8 cellular contexts compared by ENCODE assay signal in the genomic region with DNA sequence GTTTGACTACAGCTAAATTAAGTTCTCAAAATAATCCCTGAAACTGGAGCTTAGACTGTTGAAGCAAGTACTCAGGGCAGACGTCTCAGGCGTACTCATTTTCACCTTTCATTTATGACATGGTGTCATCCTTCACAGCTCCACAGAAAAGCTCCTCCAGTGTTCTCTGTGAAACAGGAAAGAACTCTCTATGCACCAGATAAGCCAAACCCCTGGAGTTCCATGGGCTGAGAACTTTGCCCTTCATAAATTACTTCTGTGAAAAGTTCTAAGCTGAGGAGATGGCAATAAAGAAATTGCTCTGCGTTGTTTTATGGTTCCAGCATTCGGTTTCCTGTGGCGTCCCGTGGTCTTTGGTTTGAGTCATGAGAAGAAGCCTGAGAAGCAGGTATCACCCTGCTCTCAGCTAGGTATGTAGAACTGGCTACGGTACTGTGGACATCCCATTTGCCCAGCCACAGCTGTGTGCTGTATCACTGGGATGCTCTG. TPM values are rescaled to one million over a fixed set of nuclear protein-coding genes. Genes with fewer than 3 reads are reported as not detected.
A peak's percentile ranks its signal among the peaks of the same experiment; 100 is the strongest.
DNase-seq lines count a peak whose midpoint lies in the region; ATAC-seq and TF ChIP-seq lines count a peak whose summit lies in the region.

No MANE protein-coding gene starts in this region.

- H3K4me1 Mint-ChIP-seq in activated T-helper 17 cell treated with anti-CD3 and anti-CD28 coated beads, Interleukin-2, amount 50 U/mL, for 72 hours, result peaks cover 26% of the 10 kb centered on the region
- H3K4me1 Mint-ChIP-seq in endothelial cell (ENCODE audit: unreplicated experiment), result peaks cover 7% of the 10 kb centered on the region

- H3K27ac Mint-ChIP-seq in activated T-helper 17 cell treated with anti-CD3 and anti-CD28 coated beads, Interleukin-2, amount 50 U/mL, for 72 hours, result no peak overlapping the region
- H3K27ac Mint-ChIP-seq in endothelial cell (ENCODE audit: unreplicated experiment), result no peak overlapping the region

- H3K4me3 ChIP-seq in rectal smooth muscle tissue (ENCODE audit: low read length), result peak overlapping the region; percentile 5

- no peaks in the 10 kb centered on the region for H3K27me3 ChIP-seq in rectal smooth muscle tissue (ENCODE audit: control insufficient read depth, insufficient read depth, low read length)

- H3K36me3 ChIP-seq in rectal smooth muscle tissue (ENCODE audit: control insufficient read depth, insufficient read depth, low read length), result no peaks in the 10 kb centered on the region

- no peaks in the 10 kb centered on the region for H3K4me1 ChIP-seq in rectal smooth muscle tissue (ENCODE audit: control insufficient read depth, insufficient read depth, low read length)

- H3K27ac ChIP-seq in rectal smooth muscle tissue (ENCODE audit: low read depth, low read length), result no peak overlapping the region

- H3K36me3 Mint-ChIP-seq in activated T-helper 17 cell treated with anti-CD3 and anti-CD28 coated beads, Interleukin-2, amount 50 U/mL, for 72 hours (ENCODE audit: low read depth), result no peaks in the 10 kb centered on the region
- no peaks in the 10 kb centered on the region for H3K36me3 Mint-ChIP-seq in endothelial cell (ENCODE audit: low read depth, unreplicated experiment)

- H3K27me3 Mint-ChIP-seq in activated T-helper 17 cell treated with anti-CD3 and anti-CD28 coated beads, Interleukin-2, amount 50 U/mL, for 72 hours, result peaks cover 12% of the 10 kb centered on the region
- no peaks in the 10 kb centered on the region for H3K27me3 Mint-ChIP-seq in endothelial cell (ENCODE audit: unreplicated experiment)

- in situ Hi-C loops in ACHN (cut with HindIII; ENCODE audit: low pct_ligation_motif_present, low pct_unique_long_range_greater_than_20kb, low sequenced_read_pairs), result no loop called here

- H3K9me3 Mint-ChIP-seq in activated T-helper 17 cell treated with anti-CD3 and anti-CD28 coated beads, Interleukin-2, amount 50 U/mL, for 72 hours, result no peaks in the 10 kb centered on the region
- H3K9me3 Mint-ChIP-seq in endothelial cell (ENCODE audit: unreplicated experiment), result no peaks in the 10 kb centered on the region

- ATAC-seq in GM19043 (IDR thresholded peaks at IDR 0.05; ENCODE audit: low read depth, unreplicated experiment) (peak; percentile 44), HG03097 (IDR thresholded peaks at IDR 0.05; ENCODE audit: low FRiP score, unreplicated experiment) (peak; percentile 44)
- ATAC-seq in activated T-helper 17 cell treated with anti-CD3 and anti-CD28 coated beads, Interleukin-2, amount 50 U/mL, for 72 hours (replicated peaks), result peak; percentile 86

- DNase-seq in ACHN, result no peak
- no peak for DNase-seq in AG20443 (ENCODE audit: low spot score)
- no peak for DNase-seq in endothelial cell (ENCODE audit: low spot score)
- no peak for DNase-seq in middle frontal gyrus (ENCODE audit: extremely low spot score, low spot score)

- H3K4me3 Mint-ChIP-seq in activated T-helper 17 cell treated with anti-CD3 and anti-CD28 coated beads, Interleukin-2, amount 50 U/mL, for 72 hours, result peak overlapping the region; percentile 75
- H3K4me3 Mint-ChIP-seq in endothelial cell (ENCODE audit: unreplicated experiment), result no peak overlapping the region

- no peak for TF ChIP-seq CTCF in endothelial cell (IDR thresholded peaks at IDR 0.05; ENCODE audit: unreplicated experiment)

- no peak overlapping the region for H3K9ac ChIP-seq in rectal smooth muscle tissue (ENCODE audit: low read length)

RNA-seq across cellular contexts. Expression of a gene that starts 20.2 kb away (rescaled TPM):
- total RNA-seq in activated T-helper 17 cell treated with anti-CD3 and anti-CD28 coated beads, Interleukin-2, amount 50 U/mL, for 72 hours, result 10 to 100 TPM; 14.8 to 21.9 TPM
- total RNA-seq in endothelial cell (ENCODE audit: unreplicated experiment), result 57.6 TPM
